In genomic region chr15:49155110-49155833, GRCh38 we compare ENCODE assay signal across 8 cellular contexts. TPM values are rescaled to one million over a fixed set of nuclear protein-coding genes. Genes with fewer than 3 reads are reported as not detected.
A peak's percentile ranks its signal among the peaks of the same experiment; 100 is the strongest.
DNase-seq lines count a peak whose midpoint lies in the region; ATAC-seq and TF ChIP-seq lines count a peak whose summit lies in the region.

Gene COPS2 (minus strand): TSS chr15:49155599. CDS start chr15:49155578, 21 bp downstream.

- no peaks in the 10 kb centered on the region for H3K27me3 Mint-ChIP-seq in effector memory CD8-positive, alpha-beta T cell

- DNase-seq in CMK (ENCODE audit: low read depth) = peak; percentile 88
- DNase-seq in GM20000 (ENCODE audit: low spot score) = peak; percentile 80
- DNase-seq in HT-29 (ENCODE audit: low spot score) = peak; percentile 99
- DNase-seq in NOMO-1 (lab: John Stamatoyannopoulos, UW; ENCODE audit: unreplicated experiment in 2 of 2) = peak; percentile 92 to 97
- DNase-seq in activated CD8-positive, alpha-beta memory T cell treated with anti-CD3 and anti-CD28 coated beads for 4 hours (ENCODE audit: low read depth in 2 of 2) = peak; percentile 86 to 89
- DNase-seq in effector memory CD8-positive, alpha-beta T cell = peak; percentile 92 to 97 (median 93)
- DNase-seq in medulla oblongata (ENCODE audit: extremely low spot score) = peak; percentile 99
- peak; percentile 89 for DNase-seq in stimulated activated CD8-positive, alpha-beta memory T cell treated with anti-CD3 and anti-CD28 coated beads, Interleukin-12 subunit alpha, Interleukin-12 subunit beta, amount 100 ng/mL, for 1 hour (ENCODE audit: low read depth)

- H3K36me3 Mint-ChIP-seq in effector memory CD8-positive, alpha-beta T cell (ENCODE audit: insufficient read depth) = peaks cover 26% of the 10 kb centered on the region

- no peak for TF ChIP-seq CTCF in GM20000 (IDR thresholded peaks at IDR 0.05; ENCODE audit: extremely low read depth, missing control alignments)

- H3K4me3 Mint-ChIP-seq in effector memory CD8-positive, alpha-beta T cell = peak within 1 kb of the TSS; percentile 98 to 100

- H3K4me1 Mint-ChIP-seq in effector memory CD8-positive, alpha-beta T cell (ENCODE audit: low read depth in 2 of 2) = peaks cover 35 to 41% of the 10 kb centered on the region in 2 donors

- H3K9me3 Mint-ChIP-seq in effector memory CD8-positive, alpha-beta T cell = no peaks in the 10 kb centered on the region

- ATAC-seq in effector memory CD8-positive, alpha-beta T cell (replicated peaks) = peak; percentile 92

- peak within 1 kb of the TSS; percentile 99 for H3K27ac Mint-ChIP-seq in effector memory CD8-positive, alpha-beta T cell

RNA-seq across cellular contexts. Expression of gene COPS2, which starts in this region (rescaled TPM):
- 17.0 and 17.6 TPM in 2 replicates for total RNA-seq in HT-29 (2014; rRNA removed; shearing (Covaris generic))

Comparison
In these comparisons a context has a peak if more than half of its experiments do, and no peak if none do; other contexts are left out.
1. Peak in every context shown above with its lines: DNase-seq and ATAC-seq.